Comparison of ENCODE assay signal across 1 cellular context in genomic region chr1:42146916-42147320, GRCh38.
TF ChIP-seq lines count a peak whose summit lies in the region.

No MANE protein-coding gene starts in this region.

TF ChIP-seq in HepG2, 621 proteins besides CTCF, POLR2A, EP300 and RAD21 (continued from another document and continues in another):
- TF ChIP-seq SKIL (CRISPR knock-in tag; IDR thresholded peaks at IDR 0.05; ENCODE audit: borderline replicate concordance) (peak; percentile 26; the same call in 1 of the 2 replicates), HOXA7 (CRISPR knock-in tag; IDR thresholded peaks at IDR 0.05) (0 out of 2 replicates have a peak, but pooled peaks have one; percentile 47), ZSCAN20 (CRISPR knock-in tag; IDR thresholded peaks at IDR 0.05; ENCODE audit: borderline replicate concordance) (no peak), ZNF503 (CRISPR knock-in tag; IDR thresholded peaks at IDR 0.05) (no peak), SMAD1 (CRISPR knock-in tag; IDR thresholded peaks at IDR 0.05; ENCODE audit: borderline replicate concordance, low read depth) (no peak), SOX5 (CRISPR knock-in tag; IDR thresholded peaks at IDR 0.05; ENCODE audit: borderline replicate concordance) (peak; percentile 24; the same call in 1 of the 2 replicates), POLR2AphosphoS5 (IDR thresholded peaks at IDR 0.05; ENCODE audit: low read depth, low read length) (no peak), ERF (CRISPR knock-in tag; IDR thresholded peaks at IDR 0.05) (0 out of 2 replicates have a peak, but pooled peaks have one; percentile 25), ZNF614 (CRISPR knock-in tag; IDR thresholded peaks at IDR 0.05; ENCODE audit: borderline replicate concordance) (peak; percentile 39; the same call in 1 of the 2 replicates), REPIN1 (CRISPR knock-in tag; IDR thresholded peaks at IDR 0.05; ENCODE audit: borderline replicate concordance, low read depth) (0 out of 2 replicates have a peak, but pooled peaks have one; percentile 47), ZEB1 (IDR thresholded peaks at IDR 0.05; ENCODE audit: insufficient replicate concordance, low read depth) (peak; percentile 95), HOMEZ (CRISPR knock-in tag; IDR thresholded peaks at IDR 0.05; ENCODE audit: low read depth) (no peak), GATAD2A (CRISPR knock-in tag; IDR thresholded peaks at IDR 0.05) (peak; percentile 48; the same call in 1 of the 2 replicates), JUN (CRISPR knock-in tag; IDR thresholded peaks at IDR 0.05) (no peak), TERF1 (CRISPR knock-in tag; IDR thresholded peaks at IDR 0.05) (no peak), NCOR1 (IDR thresholded peaks at IDR 0.05; ENCODE audit: borderline replicate concordance, low read length) (no peak), PPARG (CRISPR knock-in tag; conservative IDR thresholded peaks at IDR 0.05) (no peak; the same call in 1 of the 2 replicates), ZNF574 (CRISPR knock-in tag; IDR thresholded peaks at IDR 0.05) (0 out of 2 replicates have a peak, but pooled peaks have one; percentile 15), CEBPG (CRISPR knock-in tag; IDR thresholded peaks at IDR 0.05) (peak; percentile 78), PHB2 (IDR thresholded peaks at IDR 0.05; ENCODE audit: partially characterized antibody) (no peak), DNMT3B (CRISPR knock-in tag; conservative IDR thresholded peaks at IDR 0.05) (no peak), XRCC5 (optimal IDR thresholded peaks at IDR 0.05; ENCODE audit: low read length) (peak; percentile 66), ZNF552 (CRISPR knock-in tag; IDR thresholded peaks at IDR 0.05; ENCODE audit: borderline replicate concordance) (no peak), ARID5B (CRISPR knock-in tag; IDR thresholded peaks at IDR 0.05) (0 out of 2 replicates have a peak, but pooled peaks have one; percentile 22), FOXO1 (CRISPR knock-in tag; IDR thresholded peaks at IDR 0.05) (0 out of 2 replicates have a peak, but pooled peaks have one; percentile 49), TEAD3 (CRISPR knock-in tag; optimal IDR thresholded peaks at IDR 0.05; ENCODE audit: borderline replicate concordance) (peak; percentile 82), KAT2B (IDR thresholded peaks at IDR 0.05; ENCODE audit: borderline replicate concordance, low read depth, low read length) (no peak), MXD3 (CRISPR knock-in tag; IDR thresholded peaks at IDR 0.05) (no peak), THRA (CRISPR knock-in tag; IDR thresholded peaks at IDR 0.05; ENCODE audit: borderline replicate concordance) (0 out of 2 replicates have a peak, but pooled peaks have one; percentile 17), ATF4 (CRISPR knock-in tag; IDR thresholded peaks at IDR 0.05) (peak in 1 of 2 experiments; percentile 50; a peak in 1 of 4 replicates), RNF219 (CRISPR knock-in tag; IDR thresholded peaks at IDR 0.05) (no peak), STAG1 (CRISPR knock-in tag; IDR thresholded peaks at IDR 0.05) (peak; percentile 90), TFDP2 (CRISPR knock-in tag; IDR thresholded peaks at IDR 0.05) (no peak), ZNF501 (CRISPR knock-in tag; IDR thresholded peaks at IDR 0.05) (0 out of 2 replicates have a peak, but pooled peaks have one; percentile 28), ZNF709 (CRISPR knock-in tag; IDR thresholded peaks at IDR 0.05) (no peak), ZNF773 (CRISPR knock-in tag; IDR thresholded peaks at IDR 0.05; ENCODE audit: borderline replicate concordance) (no peak)
